In the genomic region with DNA sequence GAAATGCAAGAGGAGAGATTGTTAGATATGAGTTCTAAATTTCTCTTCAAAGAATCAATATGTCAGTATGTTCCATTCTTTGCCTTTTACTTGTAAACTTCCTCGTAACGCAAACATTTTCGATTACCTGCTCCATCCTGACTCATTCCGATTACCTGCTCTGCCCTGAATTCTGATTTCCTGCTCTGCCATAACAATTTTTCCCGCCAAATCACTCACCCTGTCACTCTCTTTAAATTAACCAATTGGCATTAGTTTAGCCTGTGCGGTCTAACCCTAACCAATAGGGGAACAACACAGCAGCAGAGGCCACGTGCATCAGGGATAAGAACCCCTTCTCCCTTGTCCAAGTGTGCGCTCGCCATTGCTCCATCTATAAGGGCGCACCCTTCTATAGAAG, we compare ENCODE assay signal across 32 cellular contexts. TPM values are rescaled to one million over a fixed set of nuclear protein-coding genes. Genes with fewer than 3 reads are reported as not detected.
"Had no signal": no experiment of that assay in that cellular context is flagged by ENCODE, and none has a peak within 500 bp of the region (broad histone marks: within the 10 kb centered on the region; RNA-seq: fewer than 3 reads in every experiment).

No MANE protein-coding gene starts in this region.

- H3K27ac Mint-ChIP-seq: natural killer cell; nephron; progenitor cell of endocrine pancreas; stimulated activated memory B cell treated with anti-CD40 and anti-IgM and Interleukin-4, amounts not matched to agents 10 μg/mL and 1 μg/mL and 100 μg/mL, for 72 hours; stimulated activated naive CD8-positive, alpha-beta T cell treated with anti-CD3 and anti-CD28 coated beads, Interleukin-15, amount 100 ng/mL, for 72 hours; type B pancreatic cell had no signal

- H3K4me3 ChIP-seq: ovary, psoas muscle, right lobe of liver, sigmoid colon, smooth muscle cell, spleen, suprapubic skin, testis, tibial artery, transverse colon, vagina had no signal

- H3K9ac ChIP-seq: parathyroid adenoma had no signal

- H3K36me3 ChIP-seq: ovary, right lobe of liver, sigmoid colon, spleen, suprapubic skin, tibial artery, transverse colon, vagina had no signal

- H3K27ac ChIP-seq: ovary, parathyroid adenoma, psoas muscle, right lobe of liver, sigmoid colon, spleen, suprapubic skin, testis, tibial artery, transverse colon, vagina had no signal

- H3K4me3 Mint-ChIP-seq: naive thymus-derived CD4-positive, alpha-beta T cell; natural killer cell; nephron; neural crest cell; stimulated activated memory B cell treated with anti-CD40 and anti-IgM and Interleukin-4, amounts not matched to agents 10 μg/mL and 1 μg/mL and 100 μg/mL, for 72 hours; stimulated activated naive CD8-positive, alpha-beta T cell treated with anti-CD3 and anti-CD28 coated beads, Interleukin-15, amount 100 ng/mL, for 72 hours; type B pancreatic cell had no signal

- H3K27me3 ChIP-seq: ovary, right lobe of liver, suprapubic skin, testis, vagina had no signal

- H3K79me2 ChIP-seq: parathyroid adenoma had no signal

- FAIRE-seq: urothelium cell line had no signal

- DNase-seq: naive thymus-derived CD4-positive, alpha-beta T cell; natural killer cell; occipital lobe; ovary; posterior cingulate gyrus; psoas muscle; right cardiac atrium; right lobe of liver; sigmoid colon; spleen; stimulated activated CD4-positive, alpha-beta T cell treated with anti-CD3 and anti-CD28 coated beads, Interleukin-12 subunit alpha, Interleukin-12 subunit beta, amount 100 ng/mL, for 4 hours; stimulated activated CD4-positive, alpha-beta T cell treated with anti-CD3 and anti-CD28 coated beads, Interleukin-1b, Interleukin-23, amount 100 ng/mL, for 48 hours; stimulated activated CD4-positive, alpha-beta T cell treated with anti-CD3 and anti-CD28 coated beads, Interleukin-4, amount 100 ng/mL, for 1 hour; stimulated activated CD4-positive, alpha-beta T cell treated with anti-CD3 and anti-CD28 coated beads, Interleukin-4, amount 100 ng/mL, for 4 hours; stimulated activated CD8-positive, alpha-beta memory T cell treated with anti-CD3 and anti-CD28 coated beads, Interleukin-4, amount 100 ng/mL, for 48 hours; stimulated activated naive CD4-positive, alpha-beta T cell; stimulated activated naive CD8-positive, alpha-beta T cell treated with anti-CD3 and anti-CD28 coated beads, Interleukin-15, amount 100 ng/mL, for 72 hours; stimulated activated naive CD8-positive, alpha-beta T cell treated with anti-CD3 and anti-CD28 coated beads, Interleukin-15, Interleukin-2, amounts not matched to agents 100 U/mL and 50 U/mL, for 24 hours; substantia nigra; testis; tibial artery; transverse colon had no signal

- H2AFZ ChIP-seq: parathyroid adenoma had no signal

- H3K9me3 Mint-ChIP-seq: natural killer cell; stimulated activated memory B cell treated with anti-CD40 and anti-IgM and Interleukin-4, amounts not matched to agents 10 μg/mL and 1 μg/mL and 100 μg/mL, for 72 hours; stimulated activated naive CD8-positive, alpha-beta T cell treated with anti-CD3 and anti-CD28 coated beads, Interleukin-15, amount 100 ng/mL, for 72 hours; type B pancreatic cell had no signal

- H3K36me3 Mint-ChIP-seq: naive thymus-derived CD4-positive, alpha-beta T cell; natural killer cell; stimulated activated memory B cell treated with anti-CD40 and anti-IgM and Interleukin-4, amounts not matched to agents 10 μg/mL and 1 μg/mL and 100 μg/mL, for 72 hours; type B pancreatic cell had no signal

- H3K9me3 ChIP-seq: ovary, psoas muscle, right lobe of liver, sigmoid colon, spleen, suprapubic skin, testis, tibial artery, transverse colon, vagina had no signal

- ATAC-seq: naive thymus-derived CD4-positive, alpha-beta T cell; natural killer cell; psoas muscle; right cardiac atrium; right lobe of liver; stimulated activated memory B cell treated with anti-CD40 and anti-IgM and Interleukin-4, amounts not matched to agents 10 μg/mL and 1 μg/mL and 100 μg/mL, for 72 hours; stimulated activated naive CD8-positive, alpha-beta T cell treated with anti-CD3 and anti-CD28 coated beads, Interleukin-15, amount 100 ng/mL, for 72 hours; stimulated activated naive CD8-positive, alpha-beta T cell treated with anti-CD3 and anti-CD28 coated beads, Interleukin-15, Interleukin-2, amounts not matched to agents 100 U/mL and 50 U/mL, for 24 hours had no signal

- H3K4me2 ChIP-seq: smooth muscle cell had no signal

- H3K4me1 ChIP-seq: parathyroid adenoma had no signal

RNA-seq across cellular contexts. Expression of a gene that starts 25.0 kb away (rescaled TPM):
- total RNA-seq: progenitor cell of endocrine pancreas had no signal
